In the genomic region with DNA sequence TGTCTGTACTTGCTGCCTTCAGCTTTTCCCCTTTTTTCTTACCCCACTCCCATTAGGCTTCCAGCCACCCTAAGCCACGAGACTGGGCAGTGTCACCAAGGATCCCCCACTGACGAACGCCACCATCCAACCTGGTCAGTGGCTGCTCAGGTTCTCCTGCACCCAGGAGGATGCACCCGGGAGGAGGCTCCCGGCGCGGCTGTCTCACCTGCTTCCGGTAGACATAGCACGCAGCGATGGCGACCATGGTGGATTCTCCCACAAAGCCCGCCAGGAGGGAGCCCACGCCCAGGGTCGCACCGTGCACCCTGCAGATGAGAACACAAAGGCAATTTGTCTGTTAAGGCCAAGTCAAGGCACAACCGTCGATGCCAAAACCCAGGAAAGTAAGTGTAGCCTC, we compare ENCODE assay signal across 23 cellular contexts. TPM values are rescaled to one million over a fixed set of nuclear protein-coding genes. Genes with fewer than 3 reads are reported as not detected.
DNase-seq lines count a peak whose midpoint lies in the region; ATAC-seq and TF ChIP-seq lines count a peak whose summit lies in the region.
"Had no signal": no experiment of that assay in that cellular context is flagged by ENCODE, and none has a peak within 500 bp of the region (broad histone marks: within the 10 kb centered on the region; RNA-seq: fewer than 3 reads in every experiment).

No MANE protein-coding gene starts in this region.

- no peak for DNase-seq in activated CD4-positive, alpha-beta T cell treated with anti-CD3 and anti-CD28 coated beads for 36 hours
- no peak for DNase-seq in activated CD4-positive, alpha-beta T cell treated with anti-CD3 and anti-CD28 coated beads for 48 hours
- peak; percentile 52 for DNase-seq in right atrium auricular region (ENCODE audit: low spot score)
- no peak for DNase-seq in cardiac septum (ENCODE audit: low spot score)
- no peak for DNase-seq in activated naive CD8-positive, alpha-beta T cell treated with anti-CD3 and anti-CD28 coated beads, Interleukin-2, amount 50 U/mL, for 24 hours
- no peak for DNase-seq in stimulated activated effector memory CD8-positive, alpha-beta T cell treated with anti-CD3 and anti-CD28 coated beads, Interleukin-12 subunit alpha, Interleukin-12 subunit beta, amount 100 ng/mL, for 72 hours (ENCODE audit: low spot score in 2 of 2)
- DNase-seq in NCI-H774 (lab: John Stamatoyannopoulos, UW) = no peak
- no peak for DNase-seq in stimulated activated CD4-positive, alpha-beta T cell treated with anti-CD3 and anti-CD28 coated beads, Interleukin-2, amount 100 ng/mL, for 48 hours
- DNase-seq: activated CD4-positive, CD25-positive, alpha-beta regulatory T cell treated with anti-CD3 and anti-CD28 coated beads, Interleukin-2, amount 50 U/mL, for 72 hours; activated effector memory CD4-positive, alpha-beta T cell treated with anti-CD3 and anti-CD28 coated beads, Interleukin-2, amount 50 U/mL, for 16 hours; cortex of kidney; foreskin fibroblast; Kasumi-1; kidney; NCI-H1694 treated with DMSO at 0.1 percent for 48 hours; NCI-H2171; NCI-H510A; PC-9; SW 1271; trophoblast cell had no signal

- H3K36me3 Mint-ChIP-seq in activated CD4-positive, alpha-beta T cell treated with anti-CD3 and anti-CD28 coated beads for 36 hours (ENCODE audit: low read depth) = peaks cover 72% of the 10 kb centered on the region
- H3K36me3 Mint-ChIP-seq in activated naive CD8-positive, alpha-beta T cell treated with anti-CD3 and anti-CD28 coated beads, Interleukin-2, amount 50 U/mL, for 24 hours (ENCODE audit: low read depth) = peaks cover 63% of the 10 kb centered on the region
- H3K36me3 Mint-ChIP-seq in stimulated activated effector memory CD8-positive, alpha-beta T cell treated with anti-CD3 and anti-CD28 coated beads, Interleukin-12 subunit alpha, Interleukin-12 subunit beta, amount 100 ng/mL, for 72 hours = peaks cover 100% of the 10 kb centered on the region

- H3K27me3 Mint-ChIP-seq in activated CD4-positive, alpha-beta T cell treated with anti-CD3 and anti-CD28 coated beads for 36 hours = no peaks in the 10 kb centered on the region
- H3K27me3 Mint-ChIP-seq in activated naive CD8-positive, alpha-beta T cell treated with anti-CD3 and anti-CD28 coated beads, Interleukin-2, amount 50 U/mL, for 24 hours = no peaks in the 10 kb centered on the region

- H3K4me3 ChIP-seq in right atrium auricular region = no peak overlapping the region
- H3K4me3 ChIP-seq: GM23338, PC-9, skin epidermis had no signal

- H3K4me1 ChIP-seq in right atrium auricular region = peaks cover 0 to 4% of the 10 kb centered on the region in 2 donors

- intact Hi-C loops in activated CD4-positive, alpha-beta T cell treated with anti-CD3 and anti-CD28 coated beads for 36 hours (cut with DNase I, micrococcal nuclease) = no loop called here
- intact Hi-C loops in cardiac septum (cut with DNase I) = no loop called here

- peak overlapping the region; percentile 66 for H3K27ac Mint-ChIP-seq in activated CD4-positive, alpha-beta T cell treated with anti-CD3 and anti-CD28 coated beads for 36 hours
- peak overlapping the region; percentile 1 for H3K27ac Mint-ChIP-seq in activated naive CD8-positive, alpha-beta T cell treated with anti-CD3 and anti-CD28 coated beads, Interleukin-2, amount 50 U/mL, for 24 hours
- H3K27ac Mint-ChIP-seq in stimulated activated effector memory CD8-positive, alpha-beta T cell treated with anti-CD3 and anti-CD28 coated beads, Interleukin-12 subunit alpha, Interleukin-12 subunit beta, amount 100 ng/mL, for 72 hours = peak overlapping the region; percentile 88
- H3K27ac Mint-ChIP-seq: GM23338 had no signal

- H3K9me3 ChIP-seq in right atrium auricular region = no peaks in the 10 kb centered on the region

- POLR2A ChIA-PET in activated CD4-positive, alpha-beta T cell treated with anti-CD3 and anti-CD28 coated beads for 36 hours (lab: Charles Lee) = no interaction called here

- no peak overlapping the region for H3K4me3 Mint-ChIP-seq in activated CD4-positive, alpha-beta T cell treated with anti-CD3 and anti-CD28 coated beads for 36 hours
- no peak overlapping the region for H3K4me3 Mint-ChIP-seq in activated naive CD8-positive, alpha-beta T cell treated with anti-CD3 and anti-CD28 coated beads, Interleukin-2, amount 50 U/mL, for 24 hours
- H3K4me3 Mint-ChIP-seq in stimulated activated effector memory CD8-positive, alpha-beta T cell treated with anti-CD3 and anti-CD28 coated beads, Interleukin-12 subunit alpha, Interleukin-12 subunit beta, amount 100 ng/mL, for 72 hours = no peak overlapping the region
- H3K4me3 Mint-ChIP-seq: GM23338 had no signal

- ATAC-seq in activated CD4-positive, alpha-beta T cell treated with anti-CD3 and anti-CD28 coated beads for 36 hours = no peak
- no peak for ATAC-seq in activated naive CD8-positive, alpha-beta T cell treated with anti-CD3 and anti-CD28 coated beads, Interleukin-2, amount 50 U/mL, for 24 hours
- no peak for ATAC-seq in stimulated activated effector memory CD8-positive, alpha-beta T cell treated with anti-CD3 and anti-CD28 coated beads, Interleukin-12 subunit alpha, Interleukin-12 subunit beta, amount 100 ng/mL, for 72 hours
- ATAC-seq: esophagus mucosa, GM23338 had no signal

- no peak overlapping the region for H3K27ac ChIP-seq in right atrium auricular region
- H3K27ac ChIP-seq: PC-9, skin epidermis had no signal

- no peaks in the 10 kb centered on the region for H3K27me3 ChIP-seq in right atrium auricular region

- no peaks in the 10 kb centered on the region for H3K9me3 Mint-ChIP-seq in activated CD4-positive, alpha-beta T cell treated with anti-CD3 and anti-CD28 coated beads for 36 hours (ENCODE audit: low read depth)
- H3K9me3 Mint-ChIP-seq in activated naive CD8-positive, alpha-beta T cell treated with anti-CD3 and anti-CD28 coated beads, Interleukin-2, amount 50 U/mL, for 24 hours = no peaks in the 10 kb centered on the region
- no peaks in the 10 kb centered on the region for H3K9me3 Mint-ChIP-seq in stimulated activated effector memory CD8-positive, alpha-beta T cell treated with anti-CD3 and anti-CD28 coated beads, Interleukin-12 subunit alpha, Interleukin-12 subunit beta, amount 100 ng/mL, for 72 hours

- CTCF ChIA-PET in activated CD4-positive, alpha-beta T cell treated with anti-CD3 and anti-CD28 coated beads for 36 hours (lab: Charles Lee) = interaction anchor here (1.4 kb wide), 1 partner anchor 15 kb away, joined by 6 read pairs; no protein-coding TSS in a partner anchor

- H3K4me1 Mint-ChIP-seq in activated CD4-positive, alpha-beta T cell treated with anti-CD3 and anti-CD28 coated beads for 36 hours = peaks cover 23% of the 10 kb centered on the region
- peaks cover 20% of the 10 kb centered on the region for H3K4me1 Mint-ChIP-seq in activated naive CD8-positive, alpha-beta T cell treated with anti-CD3 and anti-CD28 coated beads, Interleukin-2, amount 50 U/mL, for 24 hours
- peaks cover 39% of the 10 kb centered on the region for H3K4me1 Mint-ChIP-seq in stimulated activated effector memory CD8-positive, alpha-beta T cell treated with anti-CD3 and anti-CD28 coated beads, Interleukin-12 subunit alpha, Interleukin-12 subunit beta, amount 100 ng/mL, for 72 hours
- H3K4me1 Mint-ChIP-seq: GM23338 had no signal

- H3K36me3 ChIP-seq in right atrium auricular region = peaks cover 74% of the 10 kb centered on the region

- no peak for TF ChIP-seq CTCF in right atrium auricular region (IDR thresholded peaks at IDR 0.05)

RNA-seq across cellular contexts. Expression of a gene that starts 48.1 kb away (rescaled TPM):
- total RNA-seq in activated CD4-positive, alpha-beta T cell treated with anti-CD3 and anti-CD28 coated beads for 36 hours = 10 to 100 TPM; 48.0 to 48.2 TPM
- 10 to 100 TPM; 13.9 to 29.9 TPM for total RNA-seq in right atrium auricular region
- 29.0 TPM for total RNA-seq in cardiac septum

Comparison
In these comparisons a context has a peak if more than half of its experiments do, and no peak if none do; other contexts are left out.
1. H3K27ac Mint-ChIP-seq: peak in every context shown above with its lines; median percentile 88 in stimulated activated effector memory CD8-positive, alpha-beta T cell treated with anti-CD3 and anti-CD28 coated beads, Interleukin-12 subunit alpha, Interleukin-12 subunit beta, amount 100 ng/mL, for 72 hours; 66 in activated CD4-positive, alpha-beta T cell treated with anti-CD3 and anti-CD28 coated beads for 36 hours; 1 in activated naive CD8-positive, alpha-beta T cell treated with anti-CD3 and anti-CD28 coated beads, Interleukin-2, amount 50 U/mL, for 24 hours.